In the genomic region with DNA sequence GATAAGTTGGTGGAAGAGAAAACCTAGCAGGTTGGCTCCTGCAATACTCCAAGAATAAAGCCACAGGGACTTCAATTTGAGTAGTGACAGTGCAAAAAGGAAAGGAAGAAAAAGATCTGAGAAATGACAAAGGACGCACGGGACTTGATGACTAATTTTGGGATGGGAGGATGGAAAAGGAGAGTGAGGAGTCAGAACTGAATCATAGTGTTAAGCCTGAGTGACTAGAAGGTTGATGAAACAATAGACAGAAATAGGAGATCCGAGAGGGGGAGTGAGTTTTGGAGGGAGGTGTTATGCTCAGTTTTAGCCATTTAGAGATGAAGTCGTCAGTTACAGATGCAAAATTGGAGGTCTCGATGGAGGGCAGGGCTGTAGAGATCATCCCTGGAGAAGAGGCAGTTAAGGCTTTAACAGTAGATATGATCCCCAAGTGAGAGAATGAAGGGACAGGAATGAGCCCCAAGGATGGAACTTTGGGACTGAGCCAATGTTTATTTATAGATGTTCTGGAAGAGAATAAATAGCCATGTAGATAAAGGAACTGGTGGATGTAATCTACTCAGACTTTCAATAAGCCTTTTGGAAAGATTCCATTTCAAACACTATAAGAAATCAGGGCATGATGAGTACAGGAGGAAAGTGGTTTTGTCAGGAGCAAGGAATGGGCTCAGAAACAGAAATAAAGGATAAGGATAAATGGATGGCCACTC, we compare ENCODE assay signal across 19 cellular contexts.
DNase-seq lines count a peak whose midpoint lies in the region; ATAC-seq and TF ChIP-seq lines count a peak whose summit lies in the region.
"Had no signal": no experiment of that assay in that cellular context is flagged by ENCODE, and none has a peak within 500 bp of the region (broad histone marks: within the 10 kb centered on the region; RNA-seq: fewer than 3 reads in every experiment).

No MANE protein-coding gene starts in this region.

- dilution Hi-C loops in mammary epithelial cell (cut with HindIII; ENCODE audit: low sequenced_read_pairs): no loop called here

- no peak overlapping the region for H2AFZ ChIP-seq in mammary epithelial cell (ENCODE audit: low read depth, low read length)

- peak overlapping the region; percentile 30 for H3K4me2 ChIP-seq in mammary epithelial cell (ENCODE audit: insufficient read depth, low read depth, low read length)

- TF ChIP-seq CTCF in mammary epithelial cell (conservative IDR thresholded peaks at IDR 0.05 in 1 of 2, IDR thresholded peaks at IDR 0.05 in 1 of 2; ENCODE audit: extremely low read depth in 1 of 2, insufficient read depth in 1 of 2, low read depth in 1 of 2, low read length in 2 of 2) (no peak), GM13976 (IDR thresholded peaks at IDR 0.05; ENCODE audit: borderline replicate concordance, control extremely low read depth, extremely low read depth, insufficient read depth, missing control alignments) (no peak), GM10248 (IDR thresholded peaks at IDR 0.05; ENCODE audit: control extremely low read depth, extremely low read depth, low read depth, missing control alignments) (no peak)

- H3K4me3 ChIP-seq in mammary epithelial cell (replicated peaks in 1 of 3; ENCODE audit: insufficient read depth in 1 of 3, low read depth in 2 of 3, low read length in 3 of 3): no peak overlapping the region
- H3K4me3 ChIP-seq: stomach had no signal

- H3K27me3 ChIP-seq in mammary epithelial cell (ENCODE audit: insufficient read depth, low read length): no peaks in the 10 kb centered on the region
- H3K27me3 ChIP-seq: stomach had no signal

- no peaks in the 10 kb centered on the region for H4K20me1 ChIP-seq in mammary epithelial cell (ENCODE audit: insufficient read depth, low read length)

- ATAC-seq in left cardiac atrium: peak; percentile 88 to 89
- ATAC-seq: activated CD8-positive, alpha-beta memory T cell treated with anti-CD3 and anti-CD28 coated beads, Interleukin-2, amount 10 ng/mL, durations not matched to agents 7 days and 5 days had no signal

- H3K9ac ChIP-seq in mammary epithelial cell (ENCODE audit: insufficient read depth, low read length): no peak overlapping the region

- no peaks in the 10 kb centered on the region for H3K36me3 ChIP-seq in mammary epithelial cell (ENCODE audit: insufficient read depth, low read length)
- H3K36me3 ChIP-seq: stomach had no signal

- TSS peak; percentile 39 for BruUV-seq in mammary epithelial cell (replicated peaks; lab: Mats Ljungman, UMichigan)

- in situ Hi-C loops in mammary epithelial cell (cut with MboI; ENCODE audit: low sequenced_read_pairs in 2 of 2) (no loop called here), GM13976 (cut with MboI; ENCODE audit: low sequenced_read_pairs, unreplicated experiment) (no loop called here)

- peak; percentile 78 for DNase-seq in A172 (ENCODE audit: low spot score)
- peak; percentile 40 for DNase-seq in M059J (ENCODE audit: low read depth)
- DNase-seq in mammary epithelial cell: peak; percentile 79
- no peak for DNase-seq in left cardiac atrium
- no peak for DNase-seq in GM13976 (ENCODE audit: low spot score)
- no peak for DNase-seq in GM10248 (ENCODE audit: extremely low spot score)
- no peak for DNase-seq in activated CD8-positive, alpha-beta memory T cell treated with anti-CD3 and anti-CD28 coated beads, Interleukin-2, amount 50 U/mL, for 48 hours
- no peak for DNase-seq in NCI-H2107 treated with DMSO at 0.1 percent for 48 hours (lab: John Stamatoyannopoulos, UW; ENCODE audit: unreplicated experiment)
- DNase-seq: activated CD8-positive, alpha-beta memory T cell treated with anti-CD3 and anti-CD28 coated beads, Interleukin-2, amount 10 ng/mL, durations not matched to agents 7 days and 5 days; activated naive CD4-positive, alpha-beta T cell treated with anti-CD3 and anti-CD28 coated beads for 36 hours; cerebellar nuclear complex; COR-L47; IMR-90; NCI-H1092; NCI-H446; occipital lobe; stimulated activated CD4-positive, alpha-beta T cell treated with anti-CD3 and anti-CD28 coated beads, Interleukin-12 subunit alpha, Interleukin-12 subunit beta, amount 100 ng/mL, for 4 hours; stomach; T-helper 1 cell had no signal

- WGBS in mammary epithelial cell (ENCODE audit: low coverage, missing lambda C conversion rate): 43% methylated on average over 5 of the region's 5 CpGs

- intact Hi-C loops in mammary epithelial cell (cut with micrococcal nuclease) (no loop called here), left cardiac atrium (cut with DNase I) (no loop called here)

- no peak overlapping the region for H3K27ac ChIP-seq in mammary epithelial cell (ENCODE audit: insufficient read depth, low read depth, low read length)
- H3K27ac ChIP-seq: stomach had no signal

- POLR2A ChIA-PET in GM10248 (lab: Yijun Ruan, JAX): no interaction called here

- H3K79me2 ChIP-seq in mammary epithelial cell (ENCODE audit: insufficient read depth, low read length): no peaks in the 10 kb centered on the region

- peaks cover 25% of the 10 kb centered on the region for H3K4me1 ChIP-seq in mammary epithelial cell (ENCODE audit: insufficient read depth, low read length)
- H3K4me1 ChIP-seq: stomach had no signal

- no peaks in the 10 kb centered on the region for H3K9me3 ChIP-seq in mammary epithelial cell (replicated peaks; ENCODE audit: insufficient read depth, low read length)
- H3K9me3 ChIP-seq: stomach had no signal

- CTCF ChIA-PET in mammary epithelial cell (lab: Charles Lee; ENCODE audit: low non-redundant PET): no interaction called here
- CTCF ChIA-PET in GM10248 (lab: Yijun Ruan, JAX): interaction anchor here (1.0 to 1.2 kb wide), 2 partner anchors 11 to 14 kb away, joined by 3 to 5 read pairs; no protein-coding TSS in a partner anchor

Comparison
In these comparisons a context has a peak if more than half of its experiments do, and no peak if none do; other contexts are left out.
1. DNase-seq: peak in A172 (single experiment), M059J (single experiment) and mammary epithelial cell (single experiment); none in left cardiac atrium (single experiment), GM13976 (single experiment), GM10248 (single experiment), activated CD8-positive, alpha-beta memory T cell treated with anti-CD3 and anti-CD28 coated beads, Interleukin-2, amount 50 U/mL, for 48 hours (single experiment) and NCI-H2107 treated with DMSO at 0.1 percent for 48 hours (single experiment).